Comparison of ENCODE assay signal across 8 cellular contexts in the genomic region with DNA sequence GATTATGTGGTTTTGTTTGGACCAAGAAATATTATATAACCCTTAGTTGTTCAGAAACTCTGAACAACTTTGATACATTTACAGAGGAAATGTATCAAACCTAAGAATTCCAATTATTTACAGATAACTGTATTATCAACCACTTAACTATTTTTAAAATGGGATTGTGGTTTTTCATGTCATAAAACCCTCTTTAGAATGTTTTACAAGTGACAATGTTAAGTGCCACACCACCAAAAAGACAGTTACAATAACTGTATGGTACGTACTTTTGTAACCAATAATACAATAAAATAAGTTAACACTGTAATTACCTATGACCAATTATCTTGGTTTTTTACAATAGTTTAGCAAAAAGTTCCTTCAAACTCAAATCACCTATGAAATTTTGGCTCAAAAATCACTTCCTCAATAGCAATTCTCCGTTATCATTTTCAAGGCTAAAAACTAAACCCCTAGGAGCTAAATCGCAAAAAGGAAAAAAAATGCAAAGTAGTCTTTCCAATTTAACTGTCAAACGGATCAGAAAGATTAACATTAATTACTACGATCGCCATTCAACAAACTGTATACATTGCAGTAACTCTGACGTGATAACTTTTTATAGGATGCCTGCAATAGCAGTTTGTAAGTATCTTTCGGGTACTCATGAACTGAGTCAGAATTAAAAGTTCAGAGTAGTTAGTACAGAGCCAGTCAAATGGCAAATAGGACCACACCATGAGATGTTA. TPM values are rescaled to one million over a fixed set of nuclear protein-coding genes. Genes with fewer than 3 reads are reported as not detected.
DNase-seq lines count a peak whose midpoint lies in the region; ATAC-seq and TF ChIP-seq lines count a peak whose summit lies in the region.

No MANE protein-coding gene starts in this region.

- H3K27me3 ChIP-seq in BE2C = no peaks in the 10 kb centered on the region
- H3K27me3 ChIP-seq in muscle layer of duodenum (ENCODE audit: low read depth, low read length) = no peaks in the 10 kb centered on the region

- H3K9me3 ChIP-seq in BE2C (no peaks in the 10 kb centered on the region), muscle layer of duodenum (ENCODE audit: control insufficient read depth in 1 of 2, low read length in 2 of 2) (no peaks in the 10 kb centered on the region)

- H3K27ac Mint-ChIP-seq in brain = peak overlapping the region; percentile 89 to 98 (median 94)

- no peak overlapping the region for H3K4me3 Mint-ChIP-seq in brain

- H3K36me3 Mint-ChIP-seq in brain = no peaks in the 10 kb centered on the region

- H3K27ac ChIP-seq in muscle layer of duodenum (ENCODE audit: low read length) = peak overlapping the region; percentile 93

- H3K27me3 Mint-ChIP-seq in brain = peaks cover 11% of the 10 kb centered on the region

- H3K4me3 ChIP-seq in BE2C (ENCODE audit: low read depth, low read length) = peak overlapping the region; percentile 79
- H3K4me3 ChIP-seq in muscle layer of duodenum (ENCODE audit: low read depth in 1 of 2, low read length in 2 of 2) = peak overlapping the region; percentile 82 to 100

- peaks cover 7% of the 10 kb centered on the region for H3K4me1 Mint-ChIP-seq in brain

- no peak for DNase-seq in BE2C
- no peak for DNase-seq in stimulated activated CD4-positive, alpha-beta T cell treated with anti-CD3 and anti-CD28 coated beads, Interleukin-12 subunit alpha, Interleukin-12 subunit beta, amount 100 ng/mL, for 4 hours
- no peak for DNase-seq in KBM-7

- H3K4me1 ChIP-seq in BE2C (no peaks in the 10 kb centered on the region), muscle layer of duodenum (ENCODE audit: control insufficient read depth in 1 of 2, insufficient read depth in 2 of 2, low read length in 2 of 2) (peaks cover 14 to 30% of the 10 kb centered on the region in 2 donors)

- no peaks in the 10 kb centered on the region for H3K9me3 Mint-ChIP-seq in brain

- H3K36me3 ChIP-seq in BE2C (no peaks in the 10 kb centered on the region), muscle layer of duodenum (ENCODE audit: control insufficient read depth in 1 of 2, insufficient read depth in 2 of 2, low read length in 2 of 2) (peaks cover 0 to 6% of the 10 kb centered on the region in 2 donors)

- TF ChIP-seq CTCF in BE2C (IDR thresholded peaks at IDR 0.05; ENCODE audit: low read depth, low read length) (no peak), brain (conservative IDR thresholded peaks at IDR 0.05) (no peak)

- ATAC-seq in HG02981 (IDR thresholded peaks at IDR 0.05; ENCODE audit: unreplicated experiment) = peak; percentile 1
- no peak for ATAC-seq in HG03097 (IDR thresholded peaks at IDR 0.05; ENCODE audit: low FRiP score, unreplicated experiment)
- ATAC-seq in HG02852 (IDR thresholded peaks at IDR 0.05; ENCODE audit: unreplicated experiment) = no peak

- in situ Hi-C loops in KBM-7 (cut with MboI; ENCODE audit: low pct_unique_long_range_greater_than_20kb, low sequenced_read_pairs) = no loop called here

RNA-seq across cellular contexts. Expression of a gene that starts 1.5 kb away (rescaled TPM):
- 9.8 TPM for polyA plus RNA-seq in BE2C (2012; ENCODE audit: insufficient read depth, insufficient read length, low read depth)
- polyA plus RNA-seq in brain (ENCODE audit: insufficient read depth, low read depth, low replicate concordance) = 7.4 TPM
